Comparison of ENCODE assay signal across 12 cellular contexts in the genomic region with DNA sequence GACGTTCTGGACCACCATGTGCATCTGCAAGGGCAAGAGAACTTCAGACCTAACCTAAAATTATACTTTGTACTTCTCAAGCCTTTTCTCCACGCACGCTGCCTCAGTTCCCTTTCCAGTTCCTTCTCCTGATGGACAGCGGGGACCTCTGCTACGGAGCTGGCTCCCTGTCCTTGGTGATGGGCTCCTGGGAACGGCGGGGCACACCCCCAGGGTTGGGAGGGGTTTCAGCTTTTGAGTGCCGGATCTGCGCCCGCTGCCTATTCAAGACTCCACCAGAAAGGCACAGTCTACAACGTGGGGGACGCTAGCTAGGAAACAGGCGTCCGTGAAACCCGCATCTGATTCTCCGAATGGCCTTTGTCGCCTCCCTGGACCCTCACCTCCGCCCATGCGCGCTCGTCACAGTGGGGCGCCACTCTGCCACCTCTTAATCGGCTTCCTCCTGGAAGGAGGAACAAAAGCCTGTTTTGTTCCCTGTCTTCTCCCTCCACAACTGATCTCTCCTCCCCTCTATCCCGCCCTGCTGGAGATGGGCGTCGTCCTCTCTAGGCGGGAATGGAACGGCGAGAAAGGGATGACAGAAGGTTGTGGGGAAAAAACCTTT. TPM values are rescaled to one million over a fixed set of nuclear protein-coding genes. Genes with fewer than 3 reads are reported as not detected.
DNase-seq lines count a peak whose midpoint lies in the region; ATAC-seq, FAIRE-seq and TF ChIP-seq lines count a peak whose summit lies in the region.
"Had no signal": no experiment of that assay in that cellular context is flagged by ENCODE, and none has a peak within 500 bp of the region (broad histone marks: within the 10 kb centered on the region; RNA-seq: fewer than 3 reads in every experiment).

No MANE protein-coding gene starts in this region.

- TF ChIP-seq EP300 in A549 (IDR thresholded peaks at IDR 0.05), result no peak

- WGBS in A549 (ENCODE audit: missing lambda C conversion rate), result 16% methylated on average over 28 of the region's 29 CpGs
- WGBS in HUES64, result 5% methylated on average over 23 of the region's 29 CpGs
- 1 to 11% methylated on average over 14 to 15 of the region's 29 CpGs for whole genome bisulfite sequencing in mesodermal cell (ENCODE audit: insufficient coverage in 2 of 2), 2 experiments

- H3K27me3 Mint-ChIP-seq in MCF 10A (ENCODE audit: insufficient read depth, unreplicated experiment), result peaks cover 18% of the 10 kb centered on the region

- H3K9me3 ChIP-seq in A549 (no peaks in the 10 kb centered on the region), HUES64 (ENCODE audit: insufficient read depth, low read depth, low read length) (no peaks in the 10 kb centered on the region), mesodermal cell (ENCODE audit: control insufficient read depth, low read length) (no peaks in the 10 kb centered on the region)
- H3K9me3 ChIP-seq: BE2C had no signal

- H3K4me3 Mint-ChIP-seq in MCF 10A (ENCODE audit: unreplicated experiment), result peak overlapping the region; percentile 41

- H3K27ac ChIP-seq in A549, result no peak overlapping the region
- no peak overlapping the region for H3K27ac ChIP-seq in HUES64 (ENCODE audit: low read depth, low read length)
- H3K27ac ChIP-seq in mesodermal cell (ENCODE audit: low read depth, low read length, severe bottlenecking), result no peak overlapping the region

- no peaks in the 10 kb centered on the region for H3K36me3 ChIP-seq in HUES64 (ENCODE audit: insufficient read depth, low read length)
- no peaks in the 10 kb centered on the region for H3K36me3 ChIP-seq in mesodermal cell (ENCODE audit: control insufficient read depth, insufficient read depth, low read length)
- H3K36me3 ChIP-seq: BE2C had no signal

- H3K4me2 ChIP-seq in A549, result peak overlapping the region; percentile 62

- no peaks in the 10 kb centered on the region for H3K9me3 Mint-ChIP-seq in MCF 10A (ENCODE audit: unreplicated experiment)

- BruUV-seq in MCF 10A (replicated peaks; lab: Mats Ljungman, UMichigan), result no TSS peak

- TF ChIP-seq CTCF in A549 (IDR thresholded peaks at IDR 0.05) (no peak), MCF 10A (IDR thresholded peaks at IDR 0.05; ENCODE audit: unreplicated experiment) (no peak)

- TF ChIP-seq POLR2A in A549 (IDR thresholded peaks at IDR 0.05; ENCODE audit: low read length), result no peak

- peak overlapping the region; percentile 28; the same call in 1 of the 2 replicates for H3K9ac ChIP-seq in HUES64 (ENCODE audit: low read depth, low read length)

- intact Hi-C loops in MCF 10A (cut with micrococcal nuclease), result no loop called here

- CTCF ChIA-PET in A549 (lab: Yijun Ruan, JAX), result no interaction called here
- CTCF ChIA-PET in MCF 10A (lab: Yijun Ruan, JAX), result interaction anchor here (0.6 kb wide), 1 partner anchor 219 kb away, joined by 3 read pairs; no protein-coding TSS in a partner anchor

- ATAC-seq in A549 (peak; percentile 32 to 57; a peak in 4 of 6 replicates), HG02840 (IDR thresholded peaks at IDR 0.05; ENCODE audit: low FRiP score, unreplicated experiment) (no peak), HG02571 (IDR thresholded peaks at IDR 0.05; ENCODE audit: unreplicated experiment) (no peak)

- POLR2A ChIA-PET in A549 (lab: Yijun Ruan, JAX) (no interaction called here), MCF 10A (lab: Yijun Ruan, JAX) (no interaction called here)

- no peak overlapping the region for H3K4me3 ChIP-seq in A549
- H3K4me3 ChIP-seq in HUES64 (ENCODE audit: low read length), result peak overlapping the region; percentile 61
- peak overlapping the region; percentile 28 for H3K4me3 ChIP-seq in mesodermal cell (ENCODE audit: extremely low read depth, insufficient read depth, low read length, poor library complexity, severe bottlenecking)

- H3K4me1 ChIP-seq in A549 (0 out of 3 replicates have a peak, but pooled peaks cover 3% of the 10 kb centered on the region), HUES64 (ENCODE audit: insufficient read depth, low read length) (0 out of 2 replicates have a peak, but pooled peaks cover 5% of the 10 kb centered on the region), mesodermal cell (ENCODE audit: control insufficient read depth, insufficient read depth, low read length, poor library complexity, severe bottlenecking) (peaks cover 8% of the 10 kb centered on the region)
- H3K4me1 ChIP-seq: BE2C had no signal

- peaks cover 60% of the 10 kb centered on the region for H3K27me3 ChIP-seq in HUES64 (ENCODE audit: insufficient read depth, low read length)

- no peak overlapping the region for H3K27ac Mint-ChIP-seq in MCF 10A (ENCODE audit: low read depth, unreplicated experiment)

- no peak for TF ChIP-seq RAD21 in A549 (conservative IDR thresholded peaks at IDR 0.05 in 1 of 2, IDR thresholded peaks at IDR 0.05 in 1 of 2)

- DNase-seq in A549 (ENCODE audit: low read depth in 1 of 2, low spot score in 1 of 2), result no peak
- no peak for DNase-seq in MCF 10A (ENCODE audit: unreplicated experiment)
- DNase-seq in SIG-M5 treated with dmso at 0.1 percent for 504 hours (lab: John Stamatoyannopoulos, UW; ENCODE audit: unreplicated experiment), result no peak
- DNase-seq in activated CD4-positive, alpha-beta T cell treated with anti-CD3 and anti-CD28 coated beads, Interleukin-2, amount 50 U/mL, for 4 hours, result no peak
- DNase-seq: activated CD4-positive, alpha-beta T cell treated with anti-CD3 and anti-CD28 coated beads, Interleukin-2, amount 50 U/mL, for 1 hour; BE2C had no signal

- H3K36me3 Mint-ChIP-seq in MCF 10A (ENCODE audit: insufficient read depth, unreplicated experiment), result no peaks in the 10 kb centered on the region

- FAIRE-seq in A549 (lab: Jason Lieb, UNC), result no peak
- FAIRE-seq: GM12891 had no signal

- no peaks in the 10 kb centered on the region for H3K4me1 Mint-ChIP-seq in MCF 10A (ENCODE audit: insufficient read depth, unreplicated experiment)

TF ChIP-seq in A549, 52 proteins besides CTCF, POLR2A, EP300 and RAD21:
- TF ChIP-seq, protein P1, sequence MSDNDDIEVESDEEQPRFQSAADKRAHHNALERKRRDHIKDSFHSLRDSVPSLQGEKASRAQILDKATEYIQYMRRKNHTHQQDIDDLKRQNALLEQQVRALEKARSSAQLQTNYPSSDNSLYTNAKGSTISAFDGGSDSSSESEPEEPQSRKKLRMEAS (IDR thresholded peaks at IDR 0.05), result no peak
- TF ChIP-seq ZSCAN20 (CRISPR knock-in tag; IDR thresholded peaks at IDR 0.05) (no peak), RARB (CRISPR knock-in tag; IDR thresholded peaks at IDR 0.05) (no peak), ZFP36 (IDR thresholded peaks at IDR 0.05; ENCODE audit: borderline replicate concordance, partially characterized antibody) (no peak), FOSL2 (IDR thresholded peaks at IDR 0.05) (no peak), FOSL2 (CRISPR knock-in tag; IDR thresholded peaks at IDR 0.05) (no peak), NR3C1 (IDR thresholded peaks at IDR 0.05) (no peak)

RNA-seq across cellular contexts. Expression of a gene that starts 2.2 kb away (rescaled TPM):
- polyA plus RNA-seq in A549 (2011; rRNA removed), result not detected in 2 replicates
- not detected in 2 replicates for polyA plus RNA-seq in A549 (2012; cell fraction: cytosol; rRNA removed)
- not detected in 2 replicates for polyA plus RNA-seq in A549 (2012; cell fraction: nucleus; rRNA removed)
- not detected in 3 replicates for polyA plus RNA-seq in A549 (2017; fragmentation: RNase III; extraction: RNeasy Plus Mini Kit Qiagen cat#74134 plus additional on column Dnase treatment)
- polyA minus RNA-seq in A549 (2011; rRNA and poly(A)+ RNA removed), result not detected in 2 replicates
- polyA plus RNA-seq in HUES64 (2013, experiment 1 of 2), result not detected
- not detected for polyA plus RNA-seq in HUES64 (2013, experiment 2 of 2)
- total RNA-seq in MCF 10A (2022), result not detected in 2 replicates
- not detected for polyA plus RNA-seq in mesodermal cell (2013, experiment 1 of 2)
- not detected for polyA plus RNA-seq in mesodermal cell (2013, experiment 2 of 2)
- total RNA-seq: pulmonary artery endothelial cell had no signal

Comparison
In these comparisons a context has a peak if more than half of its experiments do, and no peak if none do; other contexts are left out.
1. ATAC-seq: peak in A549 (2 of 2); none in HG02840 (single experiment) and HG02571 (single experiment).